ENCODE assay signal across 14 cellular contexts in genomic region chr3:277873-278272, GRCh38.
DNase-seq lines count a peak whose midpoint lies in the region; ATAC-seq and TF ChIP-seq lines count a peak whose summit lies in the region.
"Had no signal": no experiment of that assay in that cellular context is flagged by ENCODE, and none has a peak within 500 bp of the region (broad histone marks: within the 10 kb centered on the region; RNA-seq: fewer than 3 reads in every experiment).

No MANE protein-coding gene starts in this region.

- H3K27ac Mint-ChIP-seq in memory B cell = peak overlapping the region; percentile 100
- H3K27ac Mint-ChIP-seq: activated T-helper 1 cell treated with anti-CD3 and anti-CD28 coated beads, Interleukin-12 subunit alpha, Interleukin-12 subunit beta, Interleukin-2, Interleukin-4 antibody, amounts not matched to agents 30 ng/mL and 10 ng/mL and 1 ng/mL, durations not matched to agents 14 hours and 24 hours and 36 hours had no signal

- peaks cover 34% of the 10 kb centered on the region for H3K4me1 Mint-ChIP-seq in memory B cell

- ATAC-seq in GM21529 (IDR thresholded peaks at IDR 0.05; ENCODE audit: unreplicated experiment) (peak; percentile 25), memory B cell (ENCODE audit: low read depth) (peak; percentile 63)

- H3K27me3 ChIP-seq in GM06990 (replicated peaks; ENCODE audit: control insufficient read depth, insufficient read depth, low read length) = no peaks in the 10 kb centered on the region

- no peaks in the 10 kb centered on the region for H3K27me3 Mint-ChIP-seq in memory B cell

- H3K4me3 ChIP-seq in GM06990 (replicated peaks; ENCODE audit: low read depth, low read length) (peak overlapping the region; percentile 13; the same call in 1 of the 2 replicates), foreskin fibroblast (ENCODE audit: low read depth in 1 of 2, low read length in 2 of 2) (no peak overlapping the region)
- H3K4me3 ChIP-seq: skin epidermis had no signal

- no peak for TF ChIP-seq CTCF in GM06990 (IDR thresholded peaks at IDR 0.05; ENCODE audit: insufficient read depth, low read length, poor library complexity, severe bottlenecking)
- TF ChIP-seq CTCF in foreskin fibroblast (IDR thresholded peaks at IDR 0.05; ENCODE audit: low read depth, low read length) = no peak

- H3K36me3 Mint-ChIP-seq in memory B cell = peaks cover 3% of the 10 kb centered on the region

- peak overlapping the region; percentile 73 for H3K4me3 Mint-ChIP-seq in memory B cell
- H3K4me3 Mint-ChIP-seq: activated T-helper 1 cell treated with anti-CD3 and anti-CD28 coated beads, Interleukin-12 subunit alpha, Interleukin-12 subunit beta, Interleukin-2, Interleukin-4 antibody, amounts not matched to agents 30 ng/mL and 10 ng/mL and 1 ng/mL, durations not matched to agents 14 hours and 24 hours and 36 hours had no signal

- DNase-seq in GM06990 (ENCODE audit: extremely low read depth, insufficient read length) = no peak
- peak; percentile 62 for DNase-seq in NAMALWA (ENCODE audit: low spot score)
- no peak for DNase-seq in memory B cell (ENCODE audit: low spot score in 2 of 2)
- no peak for DNase-seq in hepatic stellate cell (ENCODE audit: low spot score)
- no peak for DNase-seq in foreskin fibroblast
- DNase-seq in T1000 (lab: John Stamatoyannopoulos, UW) = no peak
- DNase-seq in activated T-cell treated with anti-CD3 and anti-CD28 coated beads, Interleukin-2, amount 50 U/mL, for 1 hour = no peak
- DNase-seq: activated CD4-positive, alpha-beta T cell treated with anti-CD3 and anti-CD28 coated beads, Interleukin-2, amount 50 U/mL, for 1 hour; Calu3; NCI-H2081; RPMI8226 had no signal

- no peaks in the 10 kb centered on the region for H3K36me3 ChIP-seq in GM06990 (ENCODE audit: control insufficient read depth, insufficient read depth, low read length)

- peaks cover 3% of the 10 kb centered on the region for H3K9me3 Mint-ChIP-seq in memory B cell
- H3K9me3 Mint-ChIP-seq: activated T-helper 1 cell treated with anti-CD3 and anti-CD28 coated beads, Interleukin-12 subunit alpha, Interleukin-12 subunit beta, Interleukin-2, Interleukin-4 antibody, amounts not matched to agents 30 ng/mL and 10 ng/mL and 1 ng/mL, durations not matched to agents 14 hours and 24 hours and 36 hours had no signal
